ENCODE assay signal across 24 cellular contexts in the genomic region with DNA sequence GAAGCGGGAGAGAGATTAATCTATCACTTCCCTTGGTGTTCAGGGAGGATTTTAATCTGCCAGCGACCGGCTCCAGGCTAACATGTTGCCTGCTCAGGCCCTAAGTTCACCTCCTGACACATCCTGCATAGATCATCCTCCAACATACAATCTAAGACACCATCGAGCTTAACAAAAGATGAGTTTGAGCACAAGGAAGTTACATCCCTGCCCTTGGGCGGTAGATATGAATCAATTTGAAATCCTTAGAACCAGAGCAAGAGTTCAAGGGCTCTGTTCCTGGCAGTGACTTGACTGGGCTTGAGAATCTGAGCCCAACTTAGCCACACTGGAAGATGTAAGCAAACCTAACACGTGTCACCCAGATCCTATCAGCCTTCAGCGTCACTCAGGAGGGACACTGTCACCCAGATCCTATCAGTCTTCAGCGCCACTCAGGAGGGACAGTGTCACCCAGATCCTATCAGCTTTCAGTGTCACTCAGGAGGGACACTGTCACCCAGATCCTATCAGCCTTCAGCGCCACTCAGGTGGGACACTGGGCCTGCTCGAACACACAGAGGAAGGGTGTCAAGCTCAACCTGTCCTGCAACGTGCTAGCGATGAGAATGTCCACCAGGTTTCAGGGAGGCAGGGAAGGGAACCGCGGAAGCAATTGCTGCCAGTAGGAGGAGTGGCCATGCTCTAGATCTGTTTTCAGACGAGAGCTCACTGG. TPM values are rescaled to one million over a fixed set of nuclear protein-coding genes. Genes with fewer than 3 reads are reported as not detected.
DNase-seq lines count a peak whose midpoint lies in the region; ATAC-seq, FAIRE-seq and TF ChIP-seq lines count a peak whose summit lies in the region.
"Had no signal": no experiment of that assay in that cellular context is flagged by ENCODE, and none has a peak within 500 bp of the region (broad histone marks: within the 10 kb centered on the region; RNA-seq: fewer than 3 reads in every experiment).

No MANE protein-coding gene starts in this region.

- CTCF ChIA-PET in mammary epithelial cell (lab: Charles Lee; ENCODE audit: low non-redundant PET) = interaction anchor here (0.5 kb wide), 1 partner anchor 36 kb away, joined by 3 read pairs; no protein-coding TSS in a partner anchor

- H2BK5ac ChIP-seq in mesenchymal stem cell (ENCODE audit: low read depth, low read length, poor library complexity, severe bottlenecking) = no peak overlapping the region

- H3F3A ChIP-seq in GM23338 (replicated peaks; ENCODE audit: low read depth) = no peaks in the 10 kb centered on the region

- H3K9me3 Mint-ChIP-seq in GM23338 = no peaks in the 10 kb centered on the region

- H2BK120ac ChIP-seq in mesenchymal stem cell (ENCODE audit: low read depth, low read length) = no peak overlapping the region

- in situ Hi-C loops in mammary epithelial cell (cut with MboI; ENCODE audit: low sequenced_read_pairs in 2 of 2) = no loop called here

- no peaks in the 10 kb centered on the region for H3K27me3 ChIP-seq in GM23338 (ENCODE audit: insufficient read depth)
- no peaks in the 10 kb centered on the region for H3K27me3 ChIP-seq in mammary epithelial cell (ENCODE audit: insufficient read depth, low read length)
- H3K27me3 ChIP-seq in mesenchymal stem cell (ENCODE audit: control insufficient read depth in 1 of 2, insufficient read depth in 1 of 2, low read length in 2 of 2) = peaks cover 21 to 57% of the 10 kb centered on the region in 2 experiments
- H3K27me3 ChIP-seq: colonic mucosa, right atrium auricular region had no signal

- H4K20me1 ChIP-seq in GM23338 (replicated peaks; ENCODE audit: insufficient read depth) (no peaks in the 10 kb centered on the region), mammary epithelial cell (ENCODE audit: insufficient read depth, low read length) (no peaks in the 10 kb centered on the region)

- H3K14ac ChIP-seq in mesenchymal stem cell (ENCODE audit: low read length in 2 of 2) = peak overlapping the region in 1 of 2 experiments; percentile 91

- H3K4ac ChIP-seq in mesenchymal stem cell (ENCODE audit: low read depth in 1 of 2, low read length in 2 of 2) = no peak overlapping the region

- H3K27ac ChIP-seq in GM23338 (ENCODE audit: low read depth) (no peak overlapping the region), mammary epithelial cell (ENCODE audit: insufficient read depth, low read depth, low read length) (no peak overlapping the region), mesenchymal stem cell (ENCODE audit: low read length, poor library complexity, severe bottlenecking) (no peak overlapping the region)
- H3K27ac ChIP-seq: colonic mucosa, right atrium auricular region, SK-N-MC, tibial artery had no signal

- H3K4me3 Mint-ChIP-seq in GM23338 = no peak overlapping the region
- H3K4me3 Mint-ChIP-seq: activated naive CD8-positive, alpha-beta T cell; stimulated activated memory B cell treated with anti-CD40 and anti-IgM and Interleukin-4, amounts not matched to agents 10 μg/mL and 1 μg/mL and 100 μg/mL, for 72 hours; T-helper 2 cell treated with Interferon-gamma antibody and Interleukin-4, amounts not matched to agents 5 μg/mL and 100 μg/mL, for 36 hours had no signal

- no peak overlapping the region for H4K8ac ChIP-seq in mesenchymal stem cell (ENCODE audit: low read length)

- H2BK12ac ChIP-seq in mesenchymal stem cell (ENCODE audit: low read length in 2 of 2) = no peak overlapping the region

- H3K23ac ChIP-seq in mesenchymal stem cell (ENCODE audit: low read length in 2 of 2) = peak overlapping the region in 1 of 2 experiments; percentile 52

- no peak overlapping the region for H3K4me2 ChIP-seq in GM23338
- H3K4me2 ChIP-seq in mammary epithelial cell (ENCODE audit: insufficient read depth, low read depth, low read length) = no peak overlapping the region
- H3K4me2 ChIP-seq in mesenchymal stem cell (ENCODE audit: low read length, poor library complexity, severe bottlenecking) = no peak overlapping the region

- ATAC-seq in GM23338 (peak; percentile 76), GM19467 (IDR thresholded peaks at IDR 0.05; ENCODE audit: unreplicated experiment) (no peak), HG02759 (IDR thresholded peaks at IDR 0.05; ENCODE audit: unreplicated experiment) (no peak)
- ATAC-seq: activated CD4-positive, CD25-positive, alpha-beta regulatory T cell treated with anti-CD3 and anti-CD28 coated beads, Interleukin-2, amount 50 U/mL, for 24 hours; left colon; stimulated activated memory B cell treated with anti-CD40 and anti-IgM and Interleukin-4, amounts not matched to agents 10 μg/mL and 1 μg/mL and 100 μg/mL, for 72 hours had no signal

- TF ChIP-seq CTCF in GM23338 (conservative IDR thresholded peaks at IDR 0.05; ENCODE audit: low read depth in 2 of 2) (peak in 1 of 2 experiments; percentile 17; a peak in 1 of 4 replicates), mammary epithelial cell (conservative IDR thresholded peaks at IDR 0.05 in 1 of 2, IDR thresholded peaks at IDR 0.05 in 1 of 2; ENCODE audit: extremely low read depth in 1 of 2, insufficient read depth in 1 of 2, low read depth in 1 of 2, low read length in 2 of 2) (peak in 1 of 2 donors; percentile 18)

- intact Hi-C loops in mammary epithelial cell (cut with micrococcal nuclease) = no loop called here

- no peak overlapping the region for H3K4me3 ChIP-seq in GM23338
- H3K4me3 ChIP-seq in mammary epithelial cell (replicated peaks in 1 of 3; ENCODE audit: insufficient read depth in 1 of 3, low read depth in 2 of 3, low read length in 3 of 3) = no peak overlapping the region
- H3K4me3 ChIP-seq in mesenchymal stem cell (ENCODE audit: insufficient read depth in 1 of 2, low read depth in 1 of 2, low read length in 2 of 2) = no peak overlapping the region
- H3K4me3 ChIP-seq: colonic mucosa, right atrium auricular region, SK-N-MC, tibial artery had no signal

- DNase-seq in GM23338 (ENCODE audit: low spot score) = peak; percentile 50
- peak; percentile 27 for DNase-seq in mammary epithelial cell
- DNase-seq in mesenchymal stem cell = no peak
- no peak for DNase-seq in frontal cortex (ENCODE audit: low spot score in 2 of 2)
- DNase-seq: activated CD8-positive, alpha-beta memory T cell treated with anti-CD3 and anti-CD28 coated beads for 24 hours; colonic mucosa; foreskin fibroblast; left colon; NCI-H1436; NCI-H2171 treated with DMSO at 0.1 percent for 48 hours; NCI-H774; OCI-M1; tibial artery had no signal

- H3K36me3 ChIP-seq in GM23338 (ENCODE audit: insufficient read depth) (no peaks in the 10 kb centered on the region), mammary epithelial cell (ENCODE audit: insufficient read depth, low read length) (no peaks in the 10 kb centered on the region), mesenchymal stem cell (ENCODE audit: control insufficient read depth in 1 of 2, insufficient read depth in 2 of 2, low read depth in 1 of 2, low read length in 2 of 2) (no peaks in the 10 kb centered on the region)
- H3K36me3 ChIP-seq: colonic mucosa, right atrium auricular region, tibial artery had no signal

- dilution Hi-C loops in mammary epithelial cell (cut with HindIII; ENCODE audit: low sequenced_read_pairs) = no loop called here

- H4K91ac ChIP-seq in mesenchymal stem cell (ENCODE audit: low read length) = peak overlapping the region; percentile 82

- no peak overlapping the region for H2BK15ac ChIP-seq in mesenchymal stem cell (ENCODE audit: low read depth, poor library complexity, severe bottlenecking)

- H3K79me2 ChIP-seq in GM23338 (replicated peaks; ENCODE audit: insufficient read depth) = no peaks in the 10 kb centered on the region
- no peaks in the 10 kb centered on the region for H3K79me2 ChIP-seq in mammary epithelial cell (ENCODE audit: insufficient read depth, low read length)

- BruUV-seq in mammary epithelial cell (replicated peaks; lab: Mats Ljungman, UMichigan) = no TSS peak

- no peaks in the 10 kb centered on the region for H3K79me1 ChIP-seq in mesenchymal stem cell (replicated peaks; ENCODE audit: low read length, poor library complexity, severe bottlenecking)

- H3K36me3 Mint-ChIP-seq in GM23338 (ENCODE audit: low read depth) = no peaks in the 10 kb centered on the region
- H3K36me3 Mint-ChIP-seq: activated naive CD8-positive, alpha-beta T cell; stimulated activated memory B cell treated with anti-CD40 and anti-IgM and Interleukin-4, amounts not matched to agents 10 μg/mL and 1 μg/mL and 100 μg/mL, for 72 hours had no signal

- no peaks in the 10 kb centered on the region for H3K4me1 Mint-ChIP-seq in GM23338

- peaks cover 2% of the 10 kb centered on the region for H3K27me3 Mint-ChIP-seq in GM23338 (ENCODE audit: insufficient read depth, low read depth, poor library complexity)

- no peak overlapping the region for H3K27ac Mint-ChIP-seq in GM23338
- H3K27ac Mint-ChIP-seq: activated naive CD8-positive, alpha-beta T cell; stimulated activated memory B cell treated with anti-CD40 and anti-IgM and Interleukin-4, amounts not matched to agents 10 μg/mL and 1 μg/mL and 100 μg/mL, for 72 hours; T-helper 2 cell treated with Interferon-gamma antibody and Interleukin-4, amounts not matched to agents 5 μg/mL and 100 μg/mL, for 36 hours had no signal

- 68% methylated on average over 11 of the region's 15 CpGs for WGBS in mammary epithelial cell (ENCODE audit: low coverage, missing lambda C conversion rate)
- WGBS in mesenchymal stem cell = 76% methylated on average over 15 of the region's 15 CpGs

- no peak overlapping the region for H2AK5ac ChIP-seq in mesenchymal stem cell (ENCODE audit: low read length, severe bottlenecking)

- FAIRE-seq in frontal cortex (lab: Jason Lieb, UNC) = no peak
- FAIRE-seq: GM12892 had no signal

- H3K4me1 ChIP-seq in GM23338 (ENCODE audit: insufficient read depth) = no peaks in the 10 kb centered on the region
- peaks cover 6% of the 10 kb centered on the region for H3K4me1 ChIP-seq in mammary epithelial cell (ENCODE audit: insufficient read depth, low read length)
- peaks cover 2% of the 10 kb centered on the region for H3K4me1 ChIP-seq in mesenchymal stem cell (ENCODE audit: control insufficient read depth, insufficient read depth, low read depth, low read length)
- H3K4me1 ChIP-seq: right atrium auricular region, tibial artery had no signal

- H3K9ac ChIP-seq in mammary epithelial cell (ENCODE audit: insufficient read depth, low read length) (no peak overlapping the region), mesenchymal stem cell (ENCODE audit: low read length) (no peak overlapping the region)

- H3K9me3 ChIP-seq in mammary epithelial cell (replicated peaks; ENCODE audit: insufficient read depth, low read length) = no peaks in the 10 kb centered on the region
- H3K9me3 ChIP-seq in mesenchymal stem cell (ENCODE audit: control insufficient read depth, low read length) = no peaks in the 10 kb centered on the region
- H3K9me3 ChIP-seq: colonic mucosa, right atrium auricular region, tibial artery had no signal

- no peaks in the 10 kb centered on the region for H3K9me2 ChIP-seq in GM23338 (ENCODE audit: insufficient read depth)

- H3K18ac ChIP-seq in mesenchymal stem cell (ENCODE audit: low read depth in 1 of 2, low read length in 2 of 2) = peak overlapping the region in 1 of 2 experiments; percentile 7

- no peak overlapping the region for H2AFZ ChIP-seq in GM23338
- H2AFZ ChIP-seq in mammary epithelial cell (ENCODE audit: low read depth, low read length) = peak overlapping the region; percentile 26
- no peak overlapping the region for H2AFZ ChIP-seq in mesenchymal stem cell (ENCODE audit: low read depth, low read length)

RNA-seq across cellular contexts. Expression of a gene that starts 32.7 kb away (rescaled TPM):
- 198 and 251 TPM in 2 replicates for total RNA-seq in GM23338 (2014; rRNA removed; shearing (Covaris generic))
- polyA plus RNA-seq in GM23338 (2016; fragmentation: Nextera tagmentation; extraction: Ambion mirVana) (67.1 and 73.6 TPM in 2 replicates), mammary epithelial cell (569 TPM)
- total RNA-seq in mammary epithelial cell (100 to 1,000 TPM; 550 to 659 TPM), frontal cortex (22.0 TPM)
- polyA minus RNA-seq in mammary epithelial cell = 834 TPM
- 431 TPM for polyA plus RNA-seq in mesenchymal stem cell (2013, experiment 1 of 2)
- polyA plus RNA-seq in mesenchymal stem cell (2013, experiment 2 of 2) = 422 TPM

RNA-seq across cellular contexts. Expression of a gene that starts 38.3 kb away (rescaled TPM):
- total RNA-seq in GM23338 (2014; rRNA removed; shearing (Covaris generic)) = not detected in 2 replicates
- not detected in 2 replicates for polyA plus RNA-seq in GM23338 (2016; fragmentation: Nextera tagmentation; extraction: Ambion mirVana)
- total RNA-seq in mammary epithelial cell = 100 to 1,000 TPM; 103 to 209 TPM
- polyA plus RNA-seq in mammary epithelial cell = 57.2 TPM
- polyA minus RNA-seq in mammary epithelial cell = 4.9 TPM
- not detected for polyA plus RNA-seq in mesenchymal stem cell (2013, experiment 1 of 2)
- polyA plus RNA-seq in mesenchymal stem cell (2013, experiment 2 of 2) = not detected
- total RNA-seq in frontal cortex = not detected
- total RNA-seq: M059J, mononuclear cell, right atrium auricular region had no signal

RNA-seq across cellular contexts. Expression of a gene that starts 42.3 kb away (rescaled TPM):
- total RNA-seq in GM23338 (2014; rRNA removed; shearing (Covaris generic)) = not detected in 2 replicates
- not detected in 2 replicates for polyA plus RNA-seq in GM23338 (2016; fragmentation: Nextera tagmentation; extraction: Ambion mirVana)
- 10 to 100 TPM in 1 of 2 donors, 1 to 10 TPM in 1; 8.8 to 44.7 TPM for total RNA-seq in mammary epithelial cell
- polyA plus RNA-seq in mammary epithelial cell = 34.8 TPM
- polyA minus RNA-seq in mammary epithelial cell = 4.3 TPM
- not detected for polyA plus RNA-seq in mesenchymal stem cell (2013, experiment 1 of 2)
- polyA plus RNA-seq in mesenchymal stem cell (2013, experiment 2 of 2) = 0.07 TPM
- total RNA-seq in frontal cortex = not detected
- total RNA-seq: M059J, right atrium auricular region had no signal

RNA-seq across cellular contexts. Expression of a gene that starts 46.1 kb away (rescaled TPM):
- not detected in 2 replicates for total RNA-seq in GM23338 (2014; rRNA removed; shearing (Covaris generic))
- polyA plus RNA-seq in GM23338 (2016; fragmentation: Nextera tagmentation; extraction: Ambion mirVana) = 0.06 TPM in 1 of 2 replicates, not detected in the other
- total RNA-seq in mammary epithelial cell = 10 to 100 TPM; 10.2 to 32.3 TPM
- polyA plus RNA-seq in mammary epithelial cell = 8.2 TPM
- polyA minus RNA-seq in mammary epithelial cell = 5.4 TPM
- polyA plus RNA-seq in mesenchymal stem cell (2013, experiment 1 of 2) = 0.61 TPM
- 0.53 TPM for polyA plus RNA-seq in mesenchymal stem cell (2013, experiment 2 of 2)
- 0.41 TPM for total RNA-seq in frontal cortex

RNA-seq across cellular contexts. Expression of a gene that starts 56.4 kb away (rescaled TPM):
- total RNA-seq in GM23338 (2014; rRNA removed; shearing (Covaris generic)) = not detected in 2 replicates
- polyA plus RNA-seq in GM23338 (2016; fragmentation: Nextera tagmentation; extraction: Ambion mirVana) (0.84 and 0.96 TPM in 2 replicates), mammary epithelial cell (not detected)
- total RNA-seq in mammary epithelial cell (1 to 10 TPM in 1 of 2 donors, under 1 TPM in 1; 0.17 to 2.0 TPM), frontal cortex (0.82 TPM)
- not detected for polyA minus RNA-seq in mammary epithelial cell
- polyA plus RNA-seq in mesenchymal stem cell (2013, experiment 1 of 2) = 1.3 TPM
- polyA plus RNA-seq in mesenchymal stem cell (2013, experiment 2 of 2) = 1.3 TPM

Comparison
In these comparisons a context has a peak if more than half of its experiments do, and no peak if none do; other contexts are left out.
1. DNase-seq: peak in GM23338 (single experiment) and mammary epithelial cell (single experiment); none in mesenchymal stem cell (single experiment) and frontal cortex (0 of 2).
2. RNA of a gene that starts 38.3 kb away (total RNA-seq): 103 to 209 TPM in mammary epithelial cell; not detected in GM23338 and not detected in frontal cortex (single experiment); every median in the first group is over 100 times any median in the second.